Comparison of ENCODE assay signal across 8 cellular contexts in the genomic region with DNA sequence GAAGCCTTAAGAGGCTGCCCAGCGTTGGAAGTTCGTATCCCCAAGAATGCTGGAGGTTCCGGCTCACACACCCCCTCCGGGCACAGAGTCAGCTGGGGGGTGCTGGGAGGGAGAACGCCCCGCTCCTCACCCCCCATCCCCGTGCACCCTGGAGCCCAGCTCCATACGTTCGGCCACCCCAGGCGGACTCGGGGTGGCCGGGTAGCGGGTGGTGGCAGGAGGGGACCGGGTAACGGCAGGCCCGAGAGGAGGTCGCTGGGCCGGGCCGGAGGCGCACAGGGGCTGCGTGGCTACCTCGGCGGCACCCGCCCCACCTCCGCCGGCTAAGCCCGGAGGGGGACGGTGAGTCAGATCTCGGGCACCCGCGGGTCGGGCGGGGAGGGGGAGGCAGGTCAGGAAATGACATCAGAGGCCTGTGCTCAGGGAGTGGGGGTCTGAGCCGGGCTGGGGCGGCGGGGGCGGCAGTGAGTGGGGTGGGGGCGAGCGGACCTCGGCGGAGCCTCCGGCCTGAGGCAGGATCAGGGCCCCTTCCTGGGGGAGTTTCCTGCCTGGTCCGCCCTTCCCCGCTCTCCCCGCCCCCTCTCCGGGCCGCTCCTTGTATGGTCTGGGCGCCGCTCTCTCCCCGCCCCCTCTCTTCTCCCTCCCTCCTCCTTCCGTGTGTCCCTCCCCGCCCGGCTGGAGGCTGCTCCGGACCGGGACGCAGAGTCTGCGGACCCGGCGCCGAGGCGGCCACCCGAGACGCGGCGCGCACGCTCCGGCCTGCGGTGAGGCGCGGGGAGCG. TPM values are rescaled to one million over a fixed set of nuclear protein-coding genes. Genes with fewer than 3 reads are reported as not detected.
A peak's percentile ranks its signal among the peaks of the same experiment; 100 is the strongest.
DNase-seq lines count a peak whose midpoint lies in the region; ATAC-seq and TF ChIP-seq lines count a peak whose summit lies in the region.

A gene with protein sequence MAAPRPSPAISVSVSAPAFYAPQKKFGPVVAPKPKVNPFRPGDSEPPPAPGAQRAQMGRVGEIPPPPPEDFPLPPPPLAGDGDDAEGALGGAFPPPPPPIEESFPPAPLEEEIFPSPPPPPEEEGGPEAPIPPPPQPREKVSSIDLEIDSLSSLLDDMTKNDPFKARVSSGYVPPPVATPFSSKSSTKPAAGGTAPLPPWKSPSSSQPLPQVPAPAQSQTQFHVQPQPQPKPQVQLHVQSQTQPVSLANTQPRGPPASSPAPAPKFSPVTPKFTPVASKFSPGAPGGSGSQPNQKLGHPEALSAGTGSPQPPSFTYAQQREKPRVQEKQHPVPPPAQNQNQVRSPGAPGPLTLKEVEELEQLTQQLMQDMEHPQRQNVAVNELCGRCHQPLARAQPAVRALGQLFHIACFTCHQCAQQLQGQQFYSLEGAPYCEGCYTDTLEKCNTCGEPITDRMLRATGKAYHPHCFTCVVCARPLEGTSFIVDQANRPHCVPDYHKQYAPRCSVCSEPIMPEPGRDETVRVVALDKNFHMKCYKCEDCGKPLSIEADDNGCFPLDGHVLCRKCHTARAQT (plus strand): TSS at position 700 of the 781 bp plus-strand sequence. CDS start 227 bp downstream, outside the sequence.

- H3K27ac ChIP-seq in HUES6 (ENCODE audit: low read depth, low read length) (peak within 1 kb of the TSS; percentile 99), Panc1 (ENCODE audit: low read length) (peak within 1 kb of the TSS; percentile 86)

- H3K27me3 ChIP-seq in HUES6 (ENCODE audit: control insufficient read depth, insufficient read depth, low read length): no peaks in the 10 kb centered on the region
- H3K27me3 ChIP-seq in Panc1 (ENCODE audit: control insufficient read depth, insufficient read depth, low read length): no peaks in the 10 kb centered on the region

- H3K4me3 ChIP-seq in HUES6 (ENCODE audit: low read depth, low read length) (peak within 1 kb of the TSS; percentile 82), Panc1 (ENCODE audit: low read depth in 2 of 2, low read length in 2 of 2) (peak within 1 kb of the TSS; percentile 80 to 96)

- BruUV-seq in Panc1 (replicated peaks; lab: Mats Ljungman, UMichigan): no TSS peak

- H3K36me3 ChIP-seq in HUES6 (ENCODE audit: control insufficient read depth, insufficient read depth, low read length) (peaks cover 37% of the 10 kb centered on the region), Panc1 (ENCODE audit: control insufficient read depth, insufficient read depth, low read length) (peaks cover 5% of the 10 kb centered on the region; the same call in 1 of the 2 replicates)

- H3K4me1 ChIP-seq in HUES6 (ENCODE audit: control insufficient read depth, insufficient read depth, low read length) (peaks cover 32% of the 10 kb centered on the region), Panc1 (ENCODE audit: control insufficient read depth, insufficient read depth, low read length) (peaks cover 12% of the 10 kb centered on the region; the same call in 1 of the 2 replicates)

- DNase-seq in D341Med (ENCODE audit: low spot score) (peak; percentile 89), Panc1 (ENCODE audit: low read depth, low spot score) (peak; percentile 66), myocyte (ENCODE audit: low read depth) (peak; percentile 97)
- DNase-seq in activated T-cell treated with anti-CD3 and anti-CD28 coated beads, Interleukin-2, amount 50 U/mL, for 48 hours: peak; percentile 90 to 93
- DNase-seq in stimulated activated CD8-positive, alpha-beta memory T cell treated with anti-CD3 and anti-CD28 coated beads, Interleukin-7, amount 100 ng/mL, for 48 hours (ENCODE audit: extremely low read depth in 1 of 2, low read depth in 1 of 2): peak; percentile 80 to 87

- in situ Hi-C loops in Panc1 (cut with HindIII; ENCODE audit: low pct_unique_long_range_greater_than_20kb, low sequenced_read_pairs): no loop called here

- CTCF ChIA-PET in Panc1 (lab: Charles Lee): interaction anchor here (0.7 to 1.0 kb wide), 5 partner anchors 9 to 783 kb away, joined by 3 to 8 read pairs (median 5); no protein-coding TSS in a partner anchor

- POLR2A ChIA-PET in Panc1 (lab: Charles Lee): no interaction called here

- H3K9me3 ChIP-seq in HUES6 (ENCODE audit: control insufficient read depth, insufficient read depth, low read depth, low read length) (no peaks in the 10 kb centered on the region), Panc1 (ENCODE audit: control insufficient read depth, insufficient read depth, low read depth, low read length) (no peaks in the 10 kb centered on the region)

- peak; percentile 69 for ATAC-seq in GM21447 (IDR thresholded peaks at IDR 0.05; ENCODE audit: unreplicated experiment)
- peak; percentile 89 for ATAC-seq in Panc1
- ATAC-seq in esophagus mucosa: peak; percentile 90

- intact Hi-C loops in Panc1 (cut with micrococcal nuclease; ENCODE audit: unreplicated experiment): no loop called here

- TF ChIP-seq CTCF in Panc1 (IDR thresholded peaks at IDR 0.05): no peak

- H3K9ac ChIP-seq in HUES6 (ENCODE audit: low read length): peak within 1 kb of the TSS; percentile 96

RNA-seq across cellular contexts. Expression of the gene that starts here (rescaled TPM):
- total RNA-seq in Panc1 (2021; ENCODE audit: unreplicated experiment) (169 TPM), esophagus mucosa (82.3 TPM), myocyte (80.1 and 82.6 TPM in 2 replicates)
- 257 TPM for polyA plus RNA-seq in Panc1 (2012; ENCODE audit: insufficient read length)
- polyA plus RNA-seq in myocyte (2012): 322 TPM

Comparison
In these comparisons a context has a peak if more than half of its experiments do, and no peak if none do; other contexts are left out.
1. Peak in every context shown above with its lines: DNase-seq, ATAC-seq, H3K4me3 ChIP-seq and H3K27ac ChIP-seq.